Comparison of ENCODE assay signal across 8 cellular contexts in genomic region chr19:35545855-35546381, GRCh38. TPM values are rescaled to one million over a fixed set of nuclear protein-coding genes. Genes with fewer than 3 reads are reported as not detected.
DNase-seq lines count a peak whose midpoint lies in the region; FAIRE-seq and TF ChIP-seq lines count a peak whose summit lies in the region.

No MANE protein-coding gene starts in this region.

- no peak overlapping the region; the same call in 1 of the 2 replicates for H2BK5ac ChIP-seq in H1 (ENCODE audit: low read depth, low read length)

- peak overlapping the region; percentile 73 for H3K27ac Mint-ChIP-seq in activated CD4-positive, alpha-beta memory T cell treated with anti-CD3 and anti-CD28 coated beads, Interleukin-2, amount 10 ng/mL, durations not matched to agents 7 days and 5 days

- H3K4me2 ChIP-seq in GM23248 (ENCODE audit: unreplicated experiment) (peak overlapping the region; percentile 93), MM.1S (ENCODE audit: low read depth, low read length) (peak overlapping the region; percentile 93), H1 (ENCODE audit: insufficient read depth in 1 of 2, low read depth in 2 of 2, low read length in 2 of 2) (peak overlapping the region; percentile 84 to 88)

- H3K36me3 ChIP-seq in GM23248 (ENCODE audit: low read depth) (no peaks in the 10 kb centered on the region), MM.1S (replicated peaks; ENCODE audit: insufficient read depth, low read length) (no peaks in the 10 kb centered on the region), H1 (ENCODE audit: control insufficient read depth in 2 of 4, insufficient read depth in 4 of 4, low read length in 3 of 4) (peaks cover 3 to 18% (median 9%) of the 10 kb centered on the region in 4 experiments; a peak in 6 of 8 replicates), muscle layer of duodenum (ENCODE audit: control insufficient read depth in 1 of 2, insufficient read depth in 2 of 2, low read length in 2 of 2) (peaks cover 0 to 12% of the 10 kb centered on the region in 2 donors), stomach (peaks cover 0 to 35% (median 22%) of the 10 kb centered on the region in 4 donors)

- H4K20me1 ChIP-seq in GM23248 (ENCODE audit: insufficient read depth) = no peaks in the 10 kb centered on the region
- H4K20me1 ChIP-seq in MM.1S (ENCODE audit: insufficient read depth, low read length) = no peaks in the 10 kb centered on the region
- H4K20me1 ChIP-seq in H1 (replicated peaks in 1 of 2; ENCODE audit: control insufficient read depth in 1 of 2, insufficient read depth in 2 of 2, low read length in 2 of 2) = peaks cover 4 to 15% of the 10 kb centered on the region in 2 experiments

- H3K27me3 Mint-ChIP-seq in activated CD4-positive, alpha-beta memory T cell treated with anti-CD3 and anti-CD28 coated beads, Interleukin-2, amount 10 ng/mL, durations not matched to agents 7 days and 5 days = no peaks in the 10 kb centered on the region

- peaks cover 18% of the 10 kb centered on the region; the same call in 1 of the 2 replicates for H3K79me1 ChIP-seq in H1 (ENCODE audit: low read depth, low read length)

- peak overlapping the region; percentile 59 for H4K91ac ChIP-seq in H1 (replicated peaks; ENCODE audit: insufficient read length, low read length)

- peak overlapping the region; percentile 94 for H2AFZ ChIP-seq in GM23248
- peak overlapping the region; percentile 96 for H2AFZ ChIP-seq in MM.1S (ENCODE audit: low read length)
- no peak overlapping the region; the same call in 1 of the 2 replicates for H2AFZ ChIP-seq in H1 (ENCODE audit: low read length)

- H3K23ac ChIP-seq in H1 (ENCODE audit: insufficient read length) = no peak overlapping the region

- peak overlapping the region; percentile 90 for H3K56ac ChIP-seq in H1 (replicated peaks; ENCODE audit: insufficient read length, low read depth, low read length)

- peak overlapping the region; percentile 87 for H3K4me3 Mint-ChIP-seq in activated CD4-positive, alpha-beta memory T cell treated with anti-CD3 and anti-CD28 coated beads, Interleukin-2, amount 10 ng/mL, durations not matched to agents 7 days and 5 days

- in situ Hi-C loops in GM23248 (cut with MboI) = no loop called here

- 4 to 7% methylated on average over 16 to 27 of the region's 27 CpGs for WGBS in GM23248 (ENCODE audit: low coverage in 1 of 2, low lambda C conversion rate in 2 of 2, missing lambda C conversion rate in 2 of 2), 2 experiments
- WGBS in H1 (ENCODE audit: extremely low coverage in 1 of 2, insufficient coverage in 1 of 2, insufficient read length in 1 of 2, insufficient replicate concordance in 2 of 2, low coverage in 1 of 2, low lambda C conversion rate in 2 of 2, missing lambda C conversion rate in 1 of 2), 2 experiments = 20% methylated on average over 7 of the region's 27 CpGs; no CpG with 5 or more reads in 1 of the 2 experiments
- 2 to 10% (median 2%) methylated on average over 8 to 27 of the region's 27 CpGs for WGBS in stomach, 5 donors

- H3F3A ChIP-seq in GM23248 (ENCODE audit: insufficient read depth) (no peaks in the 10 kb centered on the region), MM.1S (ENCODE audit: insufficient read depth, low read length) (no peaks in the 10 kb centered on the region)

- H3K23me2 ChIP-seq in H1 (ENCODE audit: low read depth, low read length) = peaks cover 10% of the 10 kb centered on the region; the same call in 1 of the 2 replicates

- H3K4me1 ChIP-seq in GM23248 (ENCODE audit: insufficient read depth) (no peaks in the 10 kb centered on the region), MM.1S (ENCODE audit: low read length) (peaks cover 11% of the 10 kb centered on the region), H1 (replicated peaks in 1 of 4; ENCODE audit: control insufficient read depth in 3 of 4, insufficient read depth in 4 of 4, low read length in 3 of 4) (peaks cover 0 to 13% (median 2%) of the 10 kb centered on the region in 4 experiments; a peak in 3 of 7 replicates), muscle layer of duodenum (ENCODE audit: control insufficient read depth in 1 of 2, insufficient read depth in 2 of 2, low read length in 2 of 2) (peaks cover 11 to 23% of the 10 kb centered on the region in 2 donors), stomach (peaks cover 13 to 44% (median 32%) of the 10 kb centered on the region in 4 donors)

- CTCF ChIA-PET in activated CD4-positive, alpha-beta memory T cell treated with anti-CD3 and anti-CD28 coated beads, Interleukin-2, amount 10 ng/mL, durations not matched to agents 7 days and 5 days (lab: Charles Lee) = interaction anchor here (3.4 kb wide), 1 partner anchor 11 kb away, joined by 18 read pairs; no protein-coding TSS in a partner anchor
- CTCF ChIA-PET in H1 (lab: Charles Lee; ENCODE audit: partially characterized antibody) = interaction anchor here (0.8 to 4.5 kb wide), 3 partner anchors 36 to 149 kb away, joined by 3 to 65 read pairs (median 28); no protein-coding TSS in a partner anchor

- no peak for TF ChIP-seq RAD21 in H1 (IDR thresholded peaks at IDR 0.05 in 1 of 2, conservative IDR thresholded peaks at IDR 0.05 in 1 of 2; ENCODE audit: low read depth in 2 of 2, low read length in 2 of 2)

- no peak overlapping the region for H2BK15ac ChIP-seq in H1 (ENCODE audit: low read length)

- H3K36me3 Mint-ChIP-seq in activated CD4-positive, alpha-beta memory T cell treated with anti-CD3 and anti-CD28 coated beads, Interleukin-2, amount 10 ng/mL, durations not matched to agents 7 days and 5 days (ENCODE audit: low read depth) = peaks cover 3% of the 10 kb centered on the region

- peaks cover 33% of the 10 kb centered on the region for H3K4me1 Mint-ChIP-seq in activated CD4-positive, alpha-beta memory T cell treated with anti-CD3 and anti-CD28 coated beads, Interleukin-2, amount 10 ng/mL, durations not matched to agents 7 days and 5 days

- no peak overlapping the region for H3K14ac ChIP-seq in H1 (ENCODE audit: insufficient read length)

- H3K4me3 ChIP-seq in GM23248 (peak overlapping the region; percentile 90), MM.1S (ENCODE audit: low read length) (peak overlapping the region; percentile 82), H1 (ENCODE audit: extremely low read depth in 1 of 4, insufficient read depth in 2 of 4, low read depth in 3 of 4, low read length in 4 of 4) (peak overlapping the region; percentile 88 to 97 (median 94)), muscle layer of duodenum (ENCODE audit: low read depth in 1 of 2, low read length in 2 of 2) (peak overlapping the region; percentile 83 to 88), stomach (peak overlapping the region; percentile 82 to 89 (median 87))

- peak overlapping the region; percentile 88 for H4K8ac ChIP-seq in H1 (ENCODE audit: extremely low read depth, insufficient read depth, low read length)

- H3K27ac ChIP-seq in GM23248 (peak overlapping the region; percentile 46), MM.1S (ENCODE audit: low read length) (peak overlapping the region; percentile 11; the same call in 1 of the 2 replicates), H1 (ENCODE audit: low read depth, low read length) (peak overlapping the region; percentile 44; the same call in 1 of the 2 replicates), muscle layer of duodenum (ENCODE audit: low read length) (peak overlapping the region; percentile 73), stomach (peak overlapping the region; percentile 70 to 92 (median 87))

- no peak overlapping the region for H2BK20ac ChIP-seq in H1 (ENCODE audit: low read length)

- DNase-seq in Daoy (ENCODE audit: low read depth) (peak; percentile 43), GM23248 (peak; percentile 64), MM.1S (peak; percentile 52), H1 (ENCODE audit: low read depth in 1 of 2, low spot score in 2 of 2) (no peak), stomach (peak; percentile 42), NCI-H524 treated with DMSO at 0.1 percent for 48 hours (lab: John Stamatoyannopoulos, UW) (no peak)
- DNase-seq in activated CD4-positive, alpha-beta memory T cell treated with anti-CD3 and anti-CD28 coated beads, Interleukin-2, amount 10 ng/mL, durations not matched to agents 7 days and 5 days = peak; percentile 62

- TF ChIP-seq CTCF in MM.1S (IDR thresholded peaks at IDR 0.05; ENCODE audit: low read length) (no peak), H1 (IDR thresholded peaks at IDR 0.05; ENCODE audit: control extremely low read depth in 1 of 3, insufficient read depth in 1 of 3, low read depth in 1 of 3, low read length in 3 of 3) (no peak), stomach (IDR thresholded peaks at IDR 0.05) (no peak)

- H2BK120ac ChIP-seq in H1 (replicated peaks; ENCODE audit: low read depth, low read length) = no peak overlapping the region

- no peak for TF ChIP-seq EP300 in H1 (IDR thresholded peaks at IDR 0.05; ENCODE audit: borderline replicate concordance in 1 of 2, low read depth in 2 of 2, low read length in 2 of 2)
- no peak for TF ChIP-seq EP300 in stomach (IDR thresholded peaks at IDR 0.05)

- peak overlapping the region; percentile 95 for H3K4ac ChIP-seq in H1 (replicated peaks; ENCODE audit: insufficient read length, low read depth, low read length)

- no peak overlapping the region for H2AK5ac ChIP-seq in H1 (ENCODE audit: low read depth, low read length)

- peaks cover 29% of the 10 kb centered on the region for H3K79me2 ChIP-seq in GM23248 (ENCODE audit: insufficient read depth)
- H3K79me2 ChIP-seq in MM.1S (ENCODE audit: low read length) = peaks cover 30% of the 10 kb centered on the region
- peaks cover 0 to 31% of the 10 kb centered on the region in 2 experiments; a peak in 2 of 4 replicates for H3K79me2 ChIP-seq in H1 (ENCODE audit: control insufficient read depth in 1 of 2, insufficient read depth in 2 of 2, low read length in 2 of 2)

- no peaks in the 10 kb centered on the region for H3K9me3 Mint-ChIP-seq in activated CD4-positive, alpha-beta memory T cell treated with anti-CD3 and anti-CD28 coated beads, Interleukin-2, amount 10 ng/mL, durations not matched to agents 7 days and 5 days

- H2BK12ac ChIP-seq in H1 (ENCODE audit: low read depth, low read length) = no peak overlapping the region

- H3K9ac ChIP-seq in GM23248 = peak overlapping the region; percentile 94
- peak overlapping the region; percentile 90 for H3K9ac ChIP-seq in MM.1S (ENCODE audit: low read length)
- peak overlapping the region; percentile 80 to 85 (median 84) for H3K9ac ChIP-seq in H1 (replicated peaks in 1 of 4; ENCODE audit: extremely low read depth in 1 of 4, low read depth in 3 of 4, low read length in 3 of 4)

- intact Hi-C loops in stomach (cut with DNase I; ENCODE audit: low total_unique reads) = loop anchor here (10.0 kb wide), 1 partner anchor 169 kb away; the partner anchor contains the start of gene KMT2B

- no peak for FAIRE-seq in H1 (lab: Jason Lieb, UNC)

- no peaks in the 10 kb centered on the region for H3K9me3 ChIP-seq in GM23248 (ENCODE audit: low read depth)
- H3K9me3 ChIP-seq in MM.1S (replicated peaks; ENCODE audit: insufficient read depth, low read length) = no peaks in the 10 kb centered on the region
- no peaks in the 10 kb centered on the region for H3K9me3 ChIP-seq in H1 (ENCODE audit: insufficient read depth in 2 of 2, low read depth in 1 of 2, low read length in 1 of 2)
- no peaks in the 10 kb centered on the region for H3K9me3 ChIP-seq in muscle layer of duodenum (ENCODE audit: control insufficient read depth in 1 of 2, low read length in 2 of 2)
- no peaks in the 10 kb centered on the region for H3K9me3 ChIP-seq in stomach

- peak overlapping the region; percentile 95 for H3K18ac ChIP-seq in H1 (ENCODE audit: extremely low read depth, low read length)

- H3K27me3 ChIP-seq in GM23248 (replicated peaks; ENCODE audit: insufficient read depth) = no peaks in the 10 kb centered on the region
- H3K27me3 ChIP-seq in MM.1S (replicated peaks; ENCODE audit: insufficient read depth, low read length) = no peaks in the 10 kb centered on the region
- H3K27me3 ChIP-seq in H1 (replicated peaks in 1 of 4; ENCODE audit: control insufficient read depth in 3 of 4, extremely low read depth in 1 of 4, insufficient read depth in 3 of 4, low read length in 3 of 4) = no peaks in the 10 kb centered on the region
- no peaks in the 10 kb centered on the region for H3K27me3 ChIP-seq in muscle layer of duodenum (ENCODE audit: low read depth, low read length)
- no peaks in the 10 kb centered on the region for H3K27me3 ChIP-seq in stomach

- POLR2A ChIA-PET in activated CD4-positive, alpha-beta memory T cell treated with anti-CD3 and anti-CD28 coated beads, Interleukin-2, amount 10 ng/mL, durations not matched to agents 7 days and 5 days (lab: Charles Lee) = interaction anchor here (2.6 kb wide), 1 partner anchor 67 kb away, joined by 8 read pairs; the partner anchor contains the start of gene HAUS5
- POLR2A ChIA-PET in H1 (lab: Charles Lee; ENCODE audit: partially characterized antibody) = interaction anchor here (0.6 kb wide), 1 partner anchor 35 kb away, joined by 5 read pairs; no protein-coding TSS in a partner anchor

- H3K9me2 ChIP-seq in GM23248 (ENCODE audit: insufficient read depth) = no peaks in the 10 kb centered on the region
- H3K9me2 ChIP-seq in MM.1S (replicated peaks; ENCODE audit: insufficient read depth, low read length) = no peaks in the 10 kb centered on the region

- H4K5ac ChIP-seq in H1 (ENCODE audit: insufficient read length, low read depth, low read length) = peak overlapping the region; percentile 78

- TF ChIP-seq POLR2A in H1 (IDR thresholded peaks at IDR 0.05; ENCODE audit: control extremely low read depth in 1 of 2, low read depth in 2 of 2, low read length in 2 of 2) (no peak), stomach (IDR thresholded peaks at IDR 0.05) (peak in 1 of 4 donors; percentile 0)

RNA-seq across cellular contexts. Expression of gene TMEM147, which starts 0.5 kb away (rescaled TPM):
- 113 and 114 TPM in 2 replicates for total RNA-seq in Daoy (2014; rRNA removed; shearing (Covaris generic))
- total RNA-seq in GM23248 (2014; rRNA removed; shearing (Covaris generic)) = 108 and 129 TPM in 2 replicates
- polyA plus RNA-seq in GM23248 (2016; fragmentation: Nextera tagmentation; extraction: Ambion mirVana) (203 and 214 TPM in 2 replicates), H1 (2011; rRNA removed) (372 and 418 TPM in 2 replicates), stomach (100 to 1,000 TPM in 1 of 3 donors, 10 to 100 TPM in 2; 63.4 to 131 (median 77.4) TPM)
- 10 to 100 TPM; 39.6 to 47.4 TPM for total RNA-seq in activated CD4-positive, alpha-beta memory T cell treated with anti-CD3 and anti-CD28 coated beads, Interleukin-2, amount 10 ng/mL, durations not matched to agents 7 days and 5 days
- 157 and 159 TPM in 2 replicates for total RNA-seq in H1 (2021; fragmentation: NEBNext Ultra II Directional; extraction: Animal tissue kit (Norgen Biotek cat#: 25700))
- polyA plus RNA-seq in H1 (2011; cell fraction: cytosol; rRNA removed) = 257 TPM
- polyA plus RNA-seq in H1 (2011; cell fraction: nucleus; rRNA removed) = 316 TPM
- polyA plus RNA-seq in H1 (2012, experiment 1 of 2) = 210 to 273 TPM (median 258 TPM) in 4 replicates
- 369 TPM for polyA plus RNA-seq in H1 (2012, experiment 2 of 2)
- polyA plus RNA-seq in H1 (2013, experiment 1 of 2) = 172 TPM
- 215 TPM for polyA plus RNA-seq in H1 (2013, experiment 2 of 2)
- polyA minus RNA-seq in H1 (2011; rRNA and poly(A)+ RNA removed) = 274 and 284 TPM in 2 replicates
- 109 TPM for polyA minus RNA-seq in H1 (2011; cell fraction: cytosol; rRNA and poly(A)+ RNA removed)
- polyA minus RNA-seq in H1 (2011; cell fraction: nucleus; rRNA and poly(A)+ RNA removed) = 72.1 TPM
- 100 to 1,000 TPM in 1 of 5 donors, 10 to 100 TPM in 3, 1 to 10 TPM in 1; 7.0 to 121 (median 57.6) TPM for total RNA-seq in stomach

RNA-seq across cellular contexts. Expression of gene GAPDHS, which starts 12.7 kb away (rescaled TPM):
- total RNA-seq in Daoy (2014; rRNA removed; shearing (Covaris generic)) = not detected in 2 replicates
- total RNA-seq in GM23248 (2014; rRNA removed; shearing (Covaris generic)) = not detected in 2 replicates
- not detected in 2 replicates for polyA plus RNA-seq in GM23248 (2016; fragmentation: Nextera tagmentation; extraction: Ambion mirVana)
- not detected for total RNA-seq in activated CD4-positive, alpha-beta memory T cell treated with anti-CD3 and anti-CD28 coated beads, Interleukin-2, amount 10 ng/mL, durations not matched to agents 7 days and 5 days
- total RNA-seq in H1 (2021; fragmentation: NEBNext Ultra II Directional; extraction: Animal tissue kit (Norgen Biotek cat#: 25700)) = not detected in 2 replicates
- 0.26 and 0.47 TPM in 2 replicates for polyA plus RNA-seq in H1 (2011; rRNA removed)
- 0.44 TPM for polyA plus RNA-seq in H1 (2011; cell fraction: cytosol; rRNA removed)
- polyA plus RNA-seq in H1 (2011; cell fraction: nucleus; rRNA removed) = 0.44 TPM
- 0.12 to 0.39 TPM (median 0.20 TPM) in 3 of 4 replicates, not detected in the other for polyA plus RNA-seq in H1 (2012, experiment 1 of 2)
- 0.14 TPM for polyA plus RNA-seq in H1 (2012, experiment 2 of 2)
- polyA plus RNA-seq in H1 (2013, experiment 1 of 2) = 0.06 TPM
- polyA plus RNA-seq in H1 (2013, experiment 2 of 2) = not detected
- polyA minus RNA-seq in H1 (2011; rRNA and poly(A)+ RNA removed) = 0.15 TPM in 1 of 2 replicates, not detected in the other
- polyA minus RNA-seq in H1 (2011; cell fraction: cytosol; rRNA and poly(A)+ RNA removed) = not detected
- polyA minus RNA-seq in H1 (2011; cell fraction: nucleus; rRNA and poly(A)+ RNA removed) = not detected
- not detected for total RNA-seq in stomach
- polyA plus RNA-seq in stomach = not detected

RNA-seq across cellular contexts. Expression of gene ATP4A, which starts 17.5 kb away (rescaled TPM):
- total RNA-seq in Daoy (2014; rRNA removed; shearing (Covaris generic)) = not detected in 2 replicates
- total RNA-seq in GM23248 (2014; rRNA removed; shearing (Covaris generic)) = not detected in 2 replicates
- polyA plus RNA-seq in GM23248 (2016; fragmentation: Nextera tagmentation; extraction: Ambion mirVana) (not detected in 2 replicates), H1 (2011; rRNA removed) (1.2 and 1.4 TPM in 2 replicates), stomach (100 to 1,000 TPM; 257 to 357 (median 345) TPM)
- total RNA-seq in activated CD4-positive, alpha-beta memory T cell treated with anti-CD3 and anti-CD28 coated beads, Interleukin-2, amount 10 ng/mL, durations not matched to agents 7 days and 5 days = not detected
- 0.31 and 0.50 TPM in 2 replicates for total RNA-seq in H1 (2021; fragmentation: NEBNext Ultra II Directional; extraction: Animal tissue kit (Norgen Biotek cat#: 25700))
- polyA plus RNA-seq in H1 (2011; cell fraction: cytosol; rRNA removed) = 0.90 TPM
- polyA plus RNA-seq in H1 (2011; cell fraction: nucleus; rRNA removed) = 1.8 TPM
- polyA plus RNA-seq in H1 (2012, experiment 1 of 2) = 0.52 to 0.69 TPM (median 0.65 TPM) in 4 replicates
- 0.45 TPM for polyA plus RNA-seq in H1 (2012, experiment 2 of 2)
- polyA plus RNA-seq in H1 (2013, experiment 1 of 2) = 0.43 TPM
- polyA plus RNA-seq in H1 (2013, experiment 2 of 2) = 0.52 TPM
- 0.06 and 0.71 TPM in 2 replicates for polyA minus RNA-seq in H1 (2011; rRNA and poly(A)+ RNA removed)
- polyA minus RNA-seq in H1 (2011; cell fraction: cytosol; rRNA and poly(A)+ RNA removed) = not detected
- 0.90 TPM for polyA minus RNA-seq in H1 (2011; cell fraction: nucleus; rRNA and poly(A)+ RNA removed)
- total RNA-seq in stomach = 100 to 1,000 TPM in 4 of 5 donors, 1 to 10 TPM in 1; 9.8 to 890 (median 236) TPM

RNA-seq across cellular contexts. Expression of gene SBSN, which starts 17.8 kb away (rescaled TPM):
- total RNA-seq in Daoy (2014; rRNA removed; shearing (Covaris generic)) = 0.11 TPM in 1 of 2 replicates, not detected in the other
- total RNA-seq in GM23248 (2014; rRNA removed; shearing (Covaris generic)) = 3.2 and 4.3 TPM in 2 replicates
- polyA plus RNA-seq in GM23248 (2016; fragmentation: Nextera tagmentation; extraction: Ambion mirVana) = 7.9 and 8.8 TPM in 2 replicates
- total RNA-seq in activated CD4-positive, alpha-beta memory T cell treated with anti-CD3 and anti-CD28 coated beads, Interleukin-2, amount 10 ng/mL, durations not matched to agents 7 days and 5 days = not detected
- total RNA-seq in H1 (2021; fragmentation: NEBNext Ultra II Directional; extraction: Animal tissue kit (Norgen Biotek cat#: 25700)) = not detected in 2 replicates
- not detected in 2 replicates for polyA plus RNA-seq in H1 (2011; rRNA removed)
- polyA plus RNA-seq in H1 (2011; cell fraction: cytosol; rRNA removed) = not detected
- polyA plus RNA-seq in H1 (2011; cell fraction: nucleus; rRNA removed) = not detected
- polyA plus RNA-seq in H1 (2012, experiment 1 of 2) = 0.28 TPM in 1 of 4 replicates, not detected in the others
- polyA plus RNA-seq in H1 (2012, experiment 2 of 2) = 0.16 TPM
- not detected for polyA plus RNA-seq in H1 (2013, experiment 1 of 2)
- not detected for polyA plus RNA-seq in H1 (2013, experiment 2 of 2)
- polyA minus RNA-seq in H1 (2011; rRNA and poly(A)+ RNA removed) = not detected in 2 replicates
- polyA minus RNA-seq in H1 (2011; cell fraction: cytosol; rRNA and poly(A)+ RNA removed) = not detected
- polyA minus RNA-seq in H1 (2011; cell fraction: nucleus; rRNA and poly(A)+ RNA removed) = not detected
- not detected for total RNA-seq in stomach
- 10 to 100 TPM in 1 of 3 donors, 1 to 10 TPM in 1, not detected in 1; 1.1 to 29.2 TPM for polyA plus RNA-seq in stomach

RNA-seq across cellular contexts. Expression of gene DMKN, which starts 32.5 kb away (rescaled TPM):
- total RNA-seq in Daoy (2014; rRNA removed; shearing (Covaris generic)) = 38.1 and 54.3 TPM in 2 replicates
- 20.0 and 25.4 TPM in 2 replicates for total RNA-seq in GM23248 (2014; rRNA removed; shearing (Covaris generic))
- polyA plus RNA-seq in GM23248 (2016; fragmentation: Nextera tagmentation; extraction: Ambion mirVana) (30.9 and 34.5 TPM in 2 replicates), H1 (2011; rRNA removed) (330 and 379 TPM in 2 replicates), stomach (100 to 1,000 TPM in 1 of 3 donors, 10 to 100 TPM in 2; 76.7 to 139 (median 83.6) TPM)
- not detected for total RNA-seq in activated CD4-positive, alpha-beta memory T cell treated with anti-CD3 and anti-CD28 coated beads, Interleukin-2, amount 10 ng/mL, durations not matched to agents 7 days and 5 days
- total RNA-seq in H1 (2021; fragmentation: NEBNext Ultra II Directional; extraction: Animal tissue kit (Norgen Biotek cat#: 25700)) = 286 and 290 TPM in 2 replicates
- 305 TPM for polyA plus RNA-seq in H1 (2011; cell fraction: cytosol; rRNA removed)
- 394 TPM for polyA plus RNA-seq in H1 (2011; cell fraction: nucleus; rRNA removed)
- polyA plus RNA-seq in H1 (2012, experiment 1 of 2) = 348 to 373 TPM (median 354 TPM) in 4 replicates
- 1,001 TPM for polyA plus RNA-seq in H1 (2012, experiment 2 of 2)
- 537 TPM for polyA plus RNA-seq in H1 (2013, experiment 1 of 2)
- 545 TPM for polyA plus RNA-seq in H1 (2013, experiment 2 of 2)
- polyA minus RNA-seq in H1 (2011; rRNA and poly(A)+ RNA removed) = 79.4 and 88.8 TPM in 2 replicates
- 91.4 TPM for polyA minus RNA-seq in H1 (2011; cell fraction: cytosol; rRNA and poly(A)+ RNA removed)
- 108 TPM for polyA minus RNA-seq in H1 (2011; cell fraction: nucleus; rRNA and poly(A)+ RNA removed)
- total RNA-seq in stomach = 10 to 100 TPM in 2 of 5 donors, 1 to 10 TPM in 2, not detected in 1; 4.9 to 36.9 (median 20.2) TPM

Comparison
In these comparisons a context has a peak if more than half of its experiments do, and no peak if none do; other contexts are left out.
1. DNase-seq: peak in Daoy (single experiment), GM23248 (single experiment), MM.1S (single experiment), activated CD4-positive, alpha-beta memory T cell treated with anti-CD3 and anti-CD28 coated beads, Interleukin-2, amount 10 ng/mL, durations not matched to agents 7 days and 5 days (single experiment) and stomach (single experiment); none in H1 (0 of 2) and NCI-H524 treated with DMSO at 0.1 percent for 48 hours (single experiment).
2. H3K27ac ChIP-seq: peak in every context shown above with its lines; median percentile 87 in stomach; 73 in muscle layer of duodenum; 46 in GM23248; 44 in H1; 11 in MM.1S.
3. Peak in every context shown above with its lines, with median percentiles within 50 percentile points of each other: H3K4me2 ChIP-seq, H3K4me3 ChIP-seq and H3K9ac ChIP-seq.